Comparison of ENCODE assay signal across 1 cellular context in the genomic region with DNA sequence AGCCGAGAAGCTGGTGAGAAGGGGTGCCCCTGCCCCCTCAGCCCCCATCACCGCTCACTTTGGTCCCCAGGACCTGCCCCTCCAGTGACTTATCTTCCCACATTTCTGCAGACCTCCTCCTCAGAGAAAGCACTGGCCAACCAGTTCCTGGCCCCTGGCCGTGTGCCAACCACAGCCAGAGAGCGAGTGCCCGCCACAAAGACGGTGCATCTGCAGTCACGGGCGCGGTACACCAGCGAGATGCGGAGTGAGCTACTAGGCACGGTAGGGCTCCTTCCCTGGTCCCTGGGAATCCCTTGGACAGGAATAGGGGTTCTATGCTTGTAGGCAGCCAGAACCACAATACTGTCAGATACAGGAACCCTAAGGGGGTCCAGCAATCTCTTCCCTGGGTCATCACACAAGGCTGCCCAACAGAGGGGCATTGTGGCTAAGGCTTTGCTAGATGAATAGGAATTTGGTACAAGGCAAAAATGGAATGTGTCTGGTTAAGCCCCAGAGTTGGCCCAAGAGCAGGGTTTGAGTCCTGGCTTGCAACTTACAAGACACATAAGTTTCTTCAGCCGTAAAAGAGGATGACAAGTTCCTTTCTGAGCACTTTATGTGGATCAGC.
TF ChIP-seq lines count a peak whose summit lies in the region.

No MANE protein-coding gene starts in this region.

TF ChIP-seq in liver, 16 proteins besides CTCF, POLR2A, EP300 and RAD21 (continued from another document):
- no peak for TF ChIP-seq HNF4A (conservative IDR thresholded peaks at IDR 0.05)
- no peak for TF ChIP-seq FOXA2 (IDR thresholded peaks at IDR 0.05)
- no peak for TF ChIP-seq EGR1 (IDR thresholded peaks at IDR 0.05; ENCODE audit: low read depth in 2 of 2)
- no peak for TF ChIP-seq REST (IDR thresholded peaks at IDR 0.05)
